In the genomic region with DNA sequence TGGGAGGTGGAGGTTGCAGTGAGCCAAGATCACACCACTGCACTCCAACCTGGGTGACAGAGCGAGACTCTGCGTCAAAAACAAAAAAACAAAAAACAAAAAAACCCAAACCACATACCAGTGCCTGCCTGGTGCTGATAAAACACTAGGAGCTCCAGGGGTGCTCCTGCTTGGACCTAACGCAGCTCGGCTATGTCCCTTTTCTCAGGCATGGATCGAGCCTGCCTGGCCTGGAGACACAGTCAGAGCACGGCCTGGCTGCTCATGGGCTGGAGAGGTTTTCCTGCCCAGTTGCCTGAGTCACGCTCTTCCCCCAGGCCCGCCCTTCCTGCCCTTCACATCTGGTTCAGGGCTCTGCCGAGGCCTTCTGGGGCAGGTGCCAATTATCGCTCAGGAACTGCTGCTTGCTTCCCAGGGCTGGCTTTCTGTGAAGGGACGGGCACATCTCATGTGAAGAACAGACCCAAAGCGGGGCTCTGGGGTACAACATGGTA, we compare ENCODE assay signal across 9 cellular contexts. TPM values are rescaled to one million over a fixed set of nuclear protein-coding genes. Genes with fewer than 3 reads are reported as not detected.
A peak's percentile ranks its signal among the peaks of the same experiment; 100 is the strongest.
DNase-seq lines count a peak whose midpoint lies in the region; ATAC-seq and TF ChIP-seq lines count a peak whose summit lies in the region.
"Had no signal": no experiment of that assay in that cellular context is flagged by ENCODE, and none has a peak within 500 bp of the region (broad histone marks: within the 10 kb centered on the region; RNA-seq: fewer than 3 reads in every experiment).

No MANE protein-coding gene starts in this region.

- H3K4me3 ChIP-seq in tibial artery (no peak overlapping the region), OCI-LY7 (ENCODE audit: low read depth, low read length, poor library complexity, severe bottlenecking) (no peak overlapping the region)

- no peak for TF ChIP-seq CTCF in WTC11 (IDR thresholded peaks at IDR 0.05)
- TF ChIP-seq CTCF in tibial artery (IDR thresholded peaks at IDR 0.05): no peak
- TF ChIP-seq CTCF in OCI-LY7 (conservative IDR thresholded peaks at IDR 0.05; ENCODE audit: low read length): no peak
- TF ChIP-seq CTCF in natural killer cell (IDR thresholded peaks at IDR 0.05): no peak

- CTCF ChIA-PET in WTC11 (lab: Charles Lee): interaction anchor here (1.0 to 1.8 kb wide), 3 partner anchors 27 to 31 kb away, joined by 3 to 4 read pairs (median 4); no protein-coding TSS in a partner anchor
- CTCF ChIA-PET in OCI-LY7 (lab: Charles Lee; ENCODE audit: unreplicated experiment): no interaction called here

- H3K36me3 Mint-ChIP-seq in WTC11 (peaks cover 3% of the 10 kb centered on the region; the same call in 1 of the 2 replicates), natural killer cell (no peaks in the 10 kb centered on the region)

- H3K27ac ChIP-seq in tibial artery: peak overlapping the region; percentile 46 to 63
- H3K27ac ChIP-seq in OCI-LY7 (ENCODE audit: low read depth, low read length, poor library complexity, severe bottlenecking): no peak overlapping the region

- H2AFZ ChIP-seq in OCI-LY7 (ENCODE audit: low read length): no peak overlapping the region

- H3K4me3 Mint-ChIP-seq in WTC11 (no peak overlapping the region), natural killer cell (no peak overlapping the region)
- H3K4me3 Mint-ChIP-seq: central memory CD8-positive, alpha-beta T cell had no signal

- BruUV-seq in OCI-LY7 (replicated peaks; lab: Mats Ljungman, UMichigan): no TSS peak

- ATAC-seq in WTC11: peak; percentile 63
- ATAC-seq in GM19023 (IDR thresholded peaks at IDR 0.05; ENCODE audit: unreplicated experiment): no peak
- ATAC-seq in natural killer cell: no peak

- H3K4me2 ChIP-seq in OCI-LY7 (ENCODE audit: low read length): no peak overlapping the region

- H3K4me1 Mint-ChIP-seq in WTC11: peaks cover 8% of the 10 kb centered on the region
- peaks cover 6 to 11% of the 10 kb centered on the region in 2 donors for H3K4me1 Mint-ChIP-seq in natural killer cell

- H3K79me2 ChIP-seq in OCI-LY7 (ENCODE audit: insufficient read depth, low read depth, low read length): no peaks in the 10 kb centered on the region

- DNase-seq in HT-29 (ENCODE audit: low spot score) (peak; percentile 83), WTC11 (ENCODE audit: low spot score) (no peak), iPS-NIHi11 (ENCODE audit: low spot score) (peak; percentile 51), tibial artery (peak; percentile 93), OCI-LY7 (ENCODE audit: low spot score) (no peak), natural killer cell (no peak), NCI-H1105 treated with DMSO at 0.1 percent for 48 hours (lab: John Stamatoyannopoulos, UW) (no peak)

- H3K27me3 ChIP-seq in tibial artery: no peaks in the 10 kb centered on the region

- POLR2A ChIA-PET in WTC11 (lab: Charles Lee) (no interaction called here), OCI-LY7 (lab: Charles Lee) (no interaction called here)

- H3K27ac Mint-ChIP-seq in WTC11 (0 out of 2 replicates have a peak overlapping the region, but pooled peaks have one; percentile 11), natural killer cell (no peak overlapping the region)

- no peaks in the 10 kb centered on the region for H3K9me3 ChIP-seq in tibial artery
- H3K9me3 ChIP-seq in OCI-LY7 (ENCODE audit: low read length): no peaks in the 10 kb centered on the region

- H3K36me3 ChIP-seq in tibial artery: peaks cover 0 to 2% (median 0%) of the 10 kb centered on the region in 3 donors
- no peaks in the 10 kb centered on the region for H3K36me3 ChIP-seq in OCI-LY7 (ENCODE audit: insufficient read depth, low read length)

- H4K20me1 ChIP-seq in OCI-LY7 (ENCODE audit: insufficient read depth, low read length): no peaks in the 10 kb centered on the region

- no peaks in the 10 kb centered on the region for H3K27me3 Mint-ChIP-seq in WTC11 (ENCODE audit: low read depth)
- no peaks in the 10 kb centered on the region for H3K27me3 Mint-ChIP-seq in natural killer cell (ENCODE audit: low read depth in 2 of 2)
- H3K27me3 Mint-ChIP-seq: central memory CD8-positive, alpha-beta T cell had no signal

- no peaks in the 10 kb centered on the region for H3K9me3 Mint-ChIP-seq in WTC11
- no peaks in the 10 kb centered on the region for H3K9me3 Mint-ChIP-seq in natural killer cell
- H3K9me3 Mint-ChIP-seq: central memory CD8-positive, alpha-beta T cell had no signal

- intact Hi-C loops in tibial artery (cut with DNase I; ENCODE audit: low total_unique reads): no loop called here
- intact Hi-C loops in OCI-LY7 (cut with micrococcal nuclease; ENCODE audit: unreplicated experiment): no loop called here
- intact Hi-C loops in natural killer cell (cut with micrococcal nuclease): no loop called here

- H3K4me1 ChIP-seq in tibial artery: peaks cover 0 to 14% (median 4%) of the 10 kb centered on the region in 4 donors
- peaks cover 44% of the 10 kb centered on the region for H3K4me1 ChIP-seq in OCI-LY7 (ENCODE audit: insufficient read depth, low read length, poor library complexity, severe bottlenecking)

- no peaks in the 10 kb centered on the region for H3K9me2 ChIP-seq in OCI-LY7 (ENCODE audit: insufficient read depth, low read length)

TF ChIP-seq in WTC11, 78 proteins besides CTCF, POLR2A, EP300 and RAD21:
- TF ChIP-seq SMAD3 (CRISPR knock-in tag; IDR thresholded peaks at IDR 0.05; ENCODE audit: borderline replicate concordance): no peak
- TF ChIP-seq NFYB (CRISPR knock-in tag; conservative IDR thresholded peaks at IDR 0.05; ENCODE audit: low read depth): no peak
- no peak for TF ChIP-seq EMX1 (CRISPR knock-in tag; IDR thresholded peaks at IDR 0.05)
- TF ChIP-seq NFATC4 (CRISPR knock-in tag; IDR thresholded peaks at IDR 0.05): no peak
- no peak for TF ChIP-seq RORB (CRISPR knock-in tag; IDR thresholded peaks at IDR 0.05)
- TF ChIP-seq FOXK1 (CRISPR knock-in tag; IDR thresholded peaks at IDR 0.05): no peak
- TF ChIP-seq, protein P1, sequence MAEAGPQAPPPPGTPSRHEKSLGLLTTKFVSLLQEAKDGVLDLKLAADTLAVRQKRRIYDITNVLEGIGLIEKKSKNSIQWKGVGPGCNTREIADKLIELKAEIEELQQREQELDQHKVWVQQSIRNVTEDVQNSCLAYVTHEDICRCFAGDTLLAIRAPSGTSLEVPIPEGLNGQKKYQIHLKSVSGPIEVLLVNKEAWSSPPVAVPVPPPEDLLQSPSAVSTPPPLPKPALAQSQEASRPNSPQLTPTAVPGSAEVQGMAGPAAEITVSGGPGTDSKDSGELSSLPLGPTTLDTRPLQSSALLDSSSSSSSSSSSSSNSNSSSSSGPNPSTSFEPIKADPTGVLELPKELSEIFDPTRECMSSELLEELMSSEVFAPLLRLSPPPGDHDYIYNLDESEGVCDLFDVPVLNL (CRISPR knock-in tag; IDR thresholded peaks at IDR 0.05; ENCODE audit: borderline replicate concordance, low read depth): no peak
- no peak for TF ChIP-seq ZNF232 (CRISPR knock-in tag; IDR thresholded peaks at IDR 0.05)
- TF ChIP-seq STAT6 (CRISPR knock-in tag; conservative IDR thresholded peaks at IDR 0.05; ENCODE audit: low read depth): no peak

RNA-seq across cellular contexts. Expression of gene NPFFR1, which starts 12.6 kb away (rescaled TPM):
- 2.9 and 4.4 TPM in 2 replicates for total RNA-seq in HT-29 (2014; rRNA removed; shearing (Covaris generic))
- total RNA-seq in WTC11 (2021) (0.04 to 0.05 TPM in 2 of 3 replicates, not detected in the other), OCI-LY7 (2022) (not detected in 2 replicates), natural killer cell (under 1 TPM in 1 of 3 donors, not detected in 2; 0.05 TPM)
- total RNA-seq in OCI-LY7 (2014; rRNA removed; shearing (Covaris generic)): not detected in 2 replicates

Comparison
In these comparisons a context has a peak if more than half of its experiments do, and no peak if none do; other contexts are left out.
1. DNase-seq: peak in HT-29 (single experiment), iPS-NIHi11 (single experiment) and tibial artery (2 of 2); none in WTC11 (single experiment), OCI-LY7 (single experiment), natural killer cell (single experiment) and NCI-H1105 treated with DMSO at 0.1 percent for 48 hours (single experiment).